In the genomic region with DNA sequence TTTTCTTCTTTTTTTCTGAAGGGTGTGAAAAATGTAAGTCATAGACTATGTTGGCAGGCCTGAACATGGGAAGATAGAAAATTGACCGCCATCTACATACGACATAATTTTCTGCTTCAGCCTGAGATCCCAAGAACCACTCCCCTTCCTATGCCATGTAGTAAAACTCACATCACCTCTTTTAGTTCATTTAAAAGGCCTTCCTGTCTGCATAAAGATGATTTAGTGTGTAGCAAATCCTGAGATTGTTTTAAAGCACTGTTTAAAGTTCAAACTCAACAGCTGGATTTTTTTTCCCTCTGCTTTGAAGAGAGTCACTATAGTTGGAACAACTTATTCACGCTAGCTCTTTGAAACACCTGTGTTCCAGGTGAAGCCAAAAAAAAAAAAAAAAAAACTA, we compare ENCODE assay signal across 18 cellular contexts.
DNase-seq lines count a peak whose midpoint lies in the region; ATAC-seq, FAIRE-seq and TF ChIP-seq lines count a peak whose summit lies in the region.
"Had no signal": no experiment of that assay in that cellular context is flagged by ENCODE, and none has a peak within 500 bp of the region (broad histone marks: within the 10 kb centered on the region; RNA-seq: fewer than 3 reads in every experiment).

No MANE protein-coding gene starts in this region.

- H3K27me3 ChIP-seq in H9 (ENCODE audit: insufficient read depth, low read length) = no peaks in the 10 kb centered on the region
- H3K27me3 ChIP-seq: BLaER1 had no signal

- no peak overlapping the region for H2AFZ ChIP-seq in H9 (ENCODE audit: low read length)
- H2AFZ ChIP-seq: GM23248 had no signal

- H3K9me3 Mint-ChIP-seq in H9 = no peaks in the 10 kb centered on the region
- H3K9me3 Mint-ChIP-seq: CD14-positive monocyte, IgD-negative memory B cell had no signal

- no peak overlapping the region for H2BK120ac ChIP-seq in H9 (ENCODE audit: low read depth, low read length, poor library complexity, severe bottlenecking)

- CTCF ChIA-PET in HEK293T (lab: Yijun Ruan, JAX) = interaction anchor here (1.1 kb wide), 1 partner anchor 61 kb away, joined by 8 read pairs; no protein-coding TSS in a partner anchor

- no peak overlapping the region for H4K91ac ChIP-seq in H9 (ENCODE audit: insufficient read length, low read depth, low read length)

- no peaks in the 10 kb centered on the region for H3K9me3 ChIP-seq in H9 (ENCODE audit: control insufficient read depth, low read depth, low read length)
- H3K9me3 ChIP-seq: BLaER1 had no signal

- H3K9ac ChIP-seq in H9 (ENCODE audit: extremely low read depth, insufficient read length, low read length) = no peak overlapping the region
- H3K9ac ChIP-seq: BLaER1, GM23248 had no signal

- H3K56ac ChIP-seq in H9 (ENCODE audit: insufficient read length, low read depth, low read length) = no peak overlapping the region

- no peak overlapping the region for H4K5ac ChIP-seq in H9 (ENCODE audit: insufficient read length, low read depth, low read length)

- H2BK12ac ChIP-seq in H9 (ENCODE audit: insufficient read length, low read depth, low read length) = no peak overlapping the region

- H2BK5ac ChIP-seq in H9 (ENCODE audit: insufficient read length, low read length) = no peak overlapping the region

- no peak overlapping the region for H3K4ac ChIP-seq in H9 (ENCODE audit: low read depth, low read length)

- no peak overlapping the region for H2AK5ac ChIP-seq in H9 (ENCODE audit: insufficient read length, low read length)

- POLR2A ChIA-PET in HEK293T (lab: Yijun Ruan, JAX) = no interaction called here

- H3T11ph ChIP-seq in H9 (ENCODE audit: low read length) = no peak overlapping the region

- H2BK20ac ChIP-seq in H9 (ENCODE audit: low read depth, low read length, poor library complexity, severe bottlenecking) = no peak overlapping the region

- no peak overlapping the region for H3K14ac ChIP-seq in H9 (ENCODE audit: insufficient read depth, low read length)

- H3K27ac Mint-ChIP-seq in H9 = no peak overlapping the region; a peak in 1 of 7 replicates
- H3K27ac Mint-ChIP-seq: CD14-positive monocyte; CD4-positive, alpha-beta memory T cell had no signal

- TF ChIP-seq CTCF in D721Med (IDR thresholded peaks at IDR 0.05; ENCODE audit: insufficient read depth, missing control alignments) (no peak), H9 (conservative IDR thresholded peaks at IDR 0.05) (no peak)

- no peak overlapping the region for H4K8ac ChIP-seq in H9 (replicated peaks; ENCODE audit: insufficient read length, low read depth, low read length)

- no peak overlapping the region for H2BK15ac ChIP-seq in H9 (ENCODE audit: low read depth, low read length)

- peaks cover 0 to 5% (median 0%) of the 10 kb centered on the region in 3 experiments; a peak in 1 of 7 replicates for H3K36me3 Mint-ChIP-seq in H9 (ENCODE audit: insufficient read depth in 1 of 3, low read depth in 3 of 3)

- peak; percentile 38 for FAIRE-seq in D721Med (lab: Jason Lieb, UNC)
- FAIRE-seq: A204.1, G401.6, GM12891, GM19239, HepG2 had no signal

- H3K4me3 Mint-ChIP-seq in H9 = no peak overlapping the region
- H3K4me3 Mint-ChIP-seq: CD14-positive monocyte; CD4-positive, alpha-beta memory T cell; IgD-negative memory B cell had no signal

- H3K79me2 ChIP-seq in H9 (ENCODE audit: insufficient read depth, low read length) = no peaks in the 10 kb centered on the region

- DNase-seq in D721Med (ENCODE audit: insufficient read length, low spot score) = no peak
- no peak for DNase-seq in HEK293T (ENCODE audit: extremely low spot score)
- peak; percentile 15 for DNase-seq in left kidney (ENCODE audit: low read depth, low spot score)
- DNase-seq in H9 = no peak
- DNase-seq in AG08396 (ENCODE audit: low spot score) = no peak
- DNase-seq: CD4-positive, alpha-beta memory T cell; GM23248; HCEC 1CT; KBM-7 had no signal

- no peaks in the 10 kb centered on the region for H4K20me1 ChIP-seq in H9 (ENCODE audit: control insufficient read depth, insufficient read depth, insufficient read length)
- H4K20me1 ChIP-seq: BLaER1 had no signal

- ATAC-seq in GM19328 (IDR thresholded peaks at IDR 0.05; ENCODE audit: unreplicated experiment) = no peak
- ATAC-seq: HepG2 had no signal

- H3K23me2 ChIP-seq in H9 (ENCODE audit: insufficient read length, low read depth, low read length, poor library complexity, severe bottlenecking) = no peaks in the 10 kb centered on the region

- no peak overlapping the region for H3K4me2 ChIP-seq in H9 (ENCODE audit: insufficient read depth, insufficient read length, low read length)
- H3K4me2 ChIP-seq: BLaER1 had no signal

- H3K79me1 ChIP-seq in H9 (ENCODE audit: insufficient read depth, low read depth, low read length, poor library complexity, severe bottlenecking) = no peaks in the 10 kb centered on the region

- H3K27me3 Mint-ChIP-seq in H9 (ENCODE audit: low read depth) = no peaks in the 10 kb centered on the region
- H3K27me3 Mint-ChIP-seq: CD4-positive, alpha-beta memory T cell; IgD-negative memory B cell had no signal

- H3K4me1 Mint-ChIP-seq in H9 = peaks cover 11 to 12% of the 10 kb centered on the region in 2 experiments
- H3K4me1 Mint-ChIP-seq: CD14-positive monocyte; CD4-positive, alpha-beta memory T cell; IgD-negative memory B cell had no signal

- no peaks in the 10 kb centered on the region for H3K4me1 ChIP-seq in H9 (ENCODE audit: insufficient read depth, low read length)
- H3K4me1 ChIP-seq: BLaER1 had no signal

- no CpG with 5 or more reads among the region's 3 CpGs for WGBS in H9 (ENCODE audit: extremely low coverage, insufficient read length, low lambda C conversion rate)

- H3K23ac ChIP-seq in H9 (ENCODE audit: insufficient read length, low read depth, low read length) = no peak overlapping the region

- no peak overlapping the region for H3K18ac ChIP-seq in H9 (ENCODE audit: insufficient read length, low read depth, low read length)

- no peak overlapping the region for H3K27ac ChIP-seq in H9 (ENCODE audit: insufficient read length, low read depth, low read length)
- H3K27ac ChIP-seq: BLaER1, GM23248 had no signal

TF ChIP-seq in HEK293T, 16 proteins besides CTCF, POLR2A, EP300 and RAD21:
- TF ChIP-seq TARDBP (IDR thresholded peaks at IDR 0.05) (no peak), FOXA1 (IDR thresholded peaks at IDR 0.05) (no peak), FOXK2 (IDR thresholded peaks at IDR 0.05) (no peak), CTBP1 (IDR thresholded peaks at IDR 0.05; ENCODE audit: borderline replicate concordance) (no peak), ARNT (IDR thresholded peaks at IDR 0.05) (no peak), LEF1 (IDR thresholded peaks at IDR 0.05; ENCODE audit: borderline replicate concordance) (no peak)
- TF ChIP-seq, protein P1, sequence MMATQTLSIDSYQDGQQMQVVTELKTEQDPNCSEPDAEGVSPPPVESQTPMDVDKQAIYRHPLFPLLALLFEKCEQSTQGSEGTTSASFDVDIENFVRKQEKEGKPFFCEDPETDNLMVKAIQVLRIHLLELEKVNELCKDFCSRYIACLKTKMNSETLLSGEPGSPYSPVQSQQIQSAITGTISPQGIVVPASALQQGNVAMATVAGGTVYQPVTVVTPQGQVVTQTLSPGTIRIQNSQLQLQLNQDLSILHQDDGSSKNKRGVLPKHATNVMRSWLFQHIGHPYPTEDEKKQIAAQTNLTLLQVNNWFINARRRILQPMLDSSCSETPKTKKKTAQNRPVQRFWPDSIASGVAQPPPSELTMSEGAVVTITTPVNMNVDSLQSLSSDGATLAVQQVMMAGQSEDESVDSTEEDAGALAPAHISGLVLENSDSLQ (IDR thresholded peaks at IDR 0.05) = peak; percentile 37
